9 cellular contexts compared by ENCODE assay signal in genomic region chr11:132158091-132158490, GRCh38.
A peak's percentile ranks its signal among the peaks of the same experiment; 100 is the strongest.
DNase-seq lines count a peak whose midpoint lies in the region; ATAC-seq and TF ChIP-seq lines count a peak whose summit lies in the region.
"Had no signal": no experiment of that assay in that cellular context is flagged by ENCODE, and none has a peak within 500 bp of the region (broad histone marks: within the 10 kb centered on the region; RNA-seq: fewer than 3 reads in every experiment).

No MANE protein-coding gene starts in this region.

- ATAC-seq in HG03469 (IDR thresholded peaks at IDR 0.05; ENCODE audit: unreplicated experiment): no peak
- ATAC-seq: activated T-cell treated with anti-CD3 and anti-CD28 coated beads, Interleukin-2, amount 50 U/mL, for 4 hours had no signal

- peak; percentile 60 for DNase-seq in NCI-H1105 (lab: John Stamatoyannopoulos, UW)
- peak; percentile 22 for DNase-seq in myocyte (ENCODE audit: low read depth)
- no peak for DNase-seq in ureter (ENCODE audit: low spot score)
- no peak for DNase-seq in globus pallidus (ENCODE audit: low spot score)
- DNase-seq in NCI-H2227 (lab: John Stamatoyannopoulos, UW; ENCODE audit: unreplicated experiment): no peak
- DNase-seq: activated T-cell treated with anti-CD3 and anti-CD28 coated beads, Interleukin-2, amount 50 U/mL, for 4 hours had no signal

- TF ChIP-seq CTCF in GM12873 (IDR thresholded peaks at IDR 0.05; ENCODE audit: insufficient read depth, low read depth, low read length, missing control alignments) (peak; percentile 40), WI38 (IDR thresholded peaks at IDR 0.05; ENCODE audit: low read depth, low read length) (peak; percentile 34; the same call in 1 of the 2 replicates)

- no peak overlapping the region for H3K4me3 ChIP-seq in WI38 (ENCODE audit: low read depth, low read length)

Comparison
In these comparisons a context has a peak if more than half of its experiments do, and no peak if none do; other contexts are left out.
1. DNase-seq: peak in NCI-H1105 (single experiment) and myocyte (single experiment); none in ureter (single experiment), globus pallidus (single experiment) and NCI-H2227 (single experiment).